In the genomic region with DNA sequence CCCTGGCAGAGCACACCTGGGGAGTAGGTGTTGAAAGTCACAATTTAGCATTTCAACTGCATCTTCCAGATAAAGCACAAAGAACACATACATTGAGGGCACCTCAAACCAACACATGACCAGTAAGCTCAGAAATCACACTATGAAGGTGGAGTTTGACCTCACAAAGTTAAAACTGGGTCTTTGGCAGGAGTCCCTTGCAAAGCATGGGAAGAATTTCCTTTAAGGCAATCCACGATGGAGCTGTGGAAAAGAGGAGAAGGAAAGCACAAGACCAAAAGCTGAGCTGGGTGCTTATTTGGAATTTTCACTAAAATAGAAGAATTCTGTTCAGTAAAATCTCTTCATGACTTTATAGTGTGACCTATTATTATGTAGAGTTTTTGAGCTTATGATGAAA, we compare ENCODE assay signal across 29 cellular contexts.
"Had no signal": no experiment of that assay in that cellular context is flagged by ENCODE, and none has a peak within 500 bp of the region (broad histone marks: within the 10 kb centered on the region; RNA-seq: fewer than 3 reads in every experiment).

No MANE protein-coding gene starts in this region.

- H3K9me3 Mint-ChIP-seq: activated CD4-positive, alpha-beta T cell treated with anti-CD3 and anti-CD28 coated beads, Interleukin-2, amount 10 ng/mL, durations not matched to agents 24 days and 14 days; activated CD8-positive, alpha-beta T cell treated with anti-CD3 and anti-CD28 coated beads for 36 hours; activated naive CD4-positive, alpha-beta T cell treated with anti-CD3 and anti-CD28 coated beads, Interleukin-2, amount 50 U/mL, for 24 hours; activated naive CD8-positive, alpha-beta T cell treated with anti-CD3 and anti-CD28 coated beads, Interleukin-2, amount 10 ng/mL, durations not matched to agents 7 days and 5 days; activated T-cell treated with anti-CD3 and anti-CD28 coated beads, Interleukin-2, amount 50 U/mL, for 24 hours; activated T-helper 2 cell treated with anti-CD3 and anti-CD28 coated beads, Interferon-gamma antibody, Interleukin-2, Interleukin-4, amounts not matched to agents 10 μg/mL and 5 μg/mL and 100 μg/mL, durations not matched to agents 14 hours and 24 hours and 36 hours; central memory CD8-positive, alpha-beta T cell had no signal

- H3K36me3 ChIP-seq: brain microvascular endothelial cell, cardiac muscle cell, MG63, SJCRH30, WERI-Rb-1 had no signal

- H3K27me3 ChIP-seq: brain microvascular endothelial cell, cardiac muscle cell, MG63, SJCRH30 had no signal

- H3K27ac Mint-ChIP-seq: activated CD4-positive, alpha-beta T cell treated with anti-CD3 and anti-CD28 coated beads, Interleukin-2, amount 10 ng/mL, durations not matched to agents 24 days and 14 days; activated CD8-positive, alpha-beta T cell treated with anti-CD3 and anti-CD28 coated beads for 36 hours; activated naive CD4-positive, alpha-beta T cell treated with anti-CD3 and anti-CD28 coated beads, Interleukin-2, amount 50 U/mL, for 24 hours; activated naive CD8-positive, alpha-beta T cell treated with anti-CD3 and anti-CD28 coated beads, Interleukin-2, amount 10 ng/mL, durations not matched to agents 7 days and 5 days; activated T-cell treated with anti-CD3 and anti-CD28 coated beads, Interleukin-2, amount 50 U/mL, for 24 hours; activated T-helper 2 cell treated with anti-CD3 and anti-CD28 coated beads, Interferon-gamma antibody, Interleukin-2, Interleukin-4, amounts not matched to agents 10 μg/mL and 5 μg/mL and 100 μg/mL, durations not matched to agents 14 hours and 24 hours and 36 hours had no signal

- H3K27me3 Mint-ChIP-seq: activated CD8-positive, alpha-beta T cell treated with anti-CD3 and anti-CD28 coated beads for 36 hours; activated naive CD4-positive, alpha-beta T cell treated with anti-CD3 and anti-CD28 coated beads, Interleukin-2, amount 50 U/mL, for 24 hours; activated naive CD8-positive, alpha-beta T cell treated with anti-CD3 and anti-CD28 coated beads, Interleukin-2, amount 10 ng/mL, durations not matched to agents 7 days and 5 days; activated T-cell treated with anti-CD3 and anti-CD28 coated beads, Interleukin-2, amount 50 U/mL, for 24 hours; central memory CD8-positive, alpha-beta T cell had no signal

- H3K4me1 Mint-ChIP-seq: activated CD4-positive, alpha-beta T cell treated with anti-CD3 and anti-CD28 coated beads, Interleukin-2, amount 10 ng/mL, durations not matched to agents 24 days and 14 days; activated naive CD4-positive, alpha-beta T cell treated with anti-CD3 and anti-CD28 coated beads, Interleukin-2, amount 50 U/mL, for 24 hours; activated naive CD8-positive, alpha-beta T cell treated with anti-CD3 and anti-CD28 coated beads, Interleukin-2, amount 10 ng/mL, durations not matched to agents 7 days and 5 days; central memory CD8-positive, alpha-beta T cell had no signal

- H3K36me3 Mint-ChIP-seq: activated naive CD4-positive, alpha-beta T cell treated with anti-CD3 and anti-CD28 coated beads, Interleukin-2, amount 50 U/mL, for 24 hours; activated naive CD8-positive, alpha-beta T cell treated with anti-CD3 and anti-CD28 coated beads, Interleukin-2, amount 10 ng/mL, durations not matched to agents 7 days and 5 days had no signal

- H3K4me1 ChIP-seq: SJCRH30 had no signal

- ATAC-seq: activated CD8-positive, alpha-beta T cell treated with anti-CD3 and anti-CD28 coated beads for 36 hours; Panc1 had no signal

- H3K27ac ChIP-seq: brain microvascular endothelial cell, cardiac muscle cell, SJCRH30, SK-N-MC, WERI-Rb-1 had no signal

- H3K4me3 Mint-ChIP-seq: activated CD4-positive, alpha-beta T cell treated with anti-CD3 and anti-CD28 coated beads, Interleukin-2, amount 10 ng/mL, durations not matched to agents 24 days and 14 days; activated CD8-positive, alpha-beta T cell treated with anti-CD3 and anti-CD28 coated beads for 36 hours; activated naive CD4-positive, alpha-beta T cell treated with anti-CD3 and anti-CD28 coated beads, Interleukin-2, amount 50 U/mL, for 24 hours; activated naive CD8-positive, alpha-beta T cell treated with anti-CD3 and anti-CD28 coated beads, Interleukin-2, amount 10 ng/mL, durations not matched to agents 7 days and 5 days; activated T-cell treated with anti-CD3 and anti-CD28 coated beads, Interleukin-2, amount 50 U/mL, for 24 hours; central memory CD8-positive, alpha-beta T cell had no signal

- H3K4me3 ChIP-seq: cardiac muscle cell, MG63, SJCRH30, SK-N-MC had no signal

- H3K9me3 ChIP-seq: MG63, SJCRH30 had no signal

- DNase-seq: activated CD4-positive, alpha-beta T cell treated with anti-CD3 and anti-CD28 coated beads, Interleukin-2, amount 10 ng/mL, durations not matched to agents 24 days and 14 days; activated CD4-positive, alpha-beta T cell treated with anti-CD3 and anti-CD28 coated beads, Interleukin-2, amount 50 U/mL, for 4 hours; activated CD8-positive, alpha-beta T cell treated with anti-CD3 and anti-CD28 coated beads for 36 hours; activated gamma-delta T cell; activated naive CD4-positive, alpha-beta T cell treated with Interleukin-2 at 50 U/mL for 16 hours; activated naive CD8-positive, alpha-beta T cell treated with anti-CD3 and anti-CD28 coated beads, Interleukin-2, amount 10 ng/mL, durations not matched to agents 7 days and 5 days; activated T-cell treated with anti-CD3 and anti-CD28 coated beads, Interleukin-2, amount 50 U/mL, for 24 hours; anterior cingulate cortex; brain microvascular endothelial cell; Karpas-422; MG63; NCI-H1048; NCI-H1105 treated with DMSO at 0.1 percent for 48 hours; NCI-H1436; NCI-H1694; NCI-H1930; NCI-H2081 treated with DMSO at 0.1 percent for 48 hours; NCI-H226; NCI-H524 treated with DMSO at 0.1 percent for 48 hours; SHP77; SJCRH30; T1000; WERI-Rb-1 had no signal
